Comparison of ENCODE assay signal across 13 cellular contexts in the genomic region with DNA sequence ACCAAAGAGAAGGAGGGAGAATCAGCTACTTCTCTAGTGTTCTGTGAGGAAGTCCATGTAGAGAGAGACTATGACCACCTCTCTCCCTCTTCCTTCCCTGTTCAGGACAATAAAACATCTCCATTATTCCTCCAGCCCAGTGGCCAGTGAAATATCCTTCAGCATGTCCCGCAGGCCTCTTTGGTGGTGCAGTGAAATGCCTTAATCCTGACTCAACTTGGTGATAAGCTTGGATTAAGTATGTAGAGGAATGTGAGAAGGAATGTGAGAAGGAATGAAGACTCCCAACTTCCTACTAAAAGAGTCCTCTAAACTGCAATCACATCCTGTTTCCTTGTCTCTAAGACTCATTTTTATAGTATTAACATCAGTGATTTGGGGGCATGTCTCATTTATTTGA.
DNase-seq lines count a peak whose midpoint lies in the region; FAIRE-seq and TF ChIP-seq lines count a peak whose summit lies in the region.
"Had no signal": no experiment of that assay in that cellular context is flagged by ENCODE, and none has a peak within 500 bp of the region (broad histone marks: within the 10 kb centered on the region; RNA-seq: fewer than 3 reads in every experiment).

No MANE protein-coding gene starts in this region.

- FAIRE-seq in keratinocyte (lab: Jason Lieb, UNC): peak; percentile 79

- no peaks in the 10 kb centered on the region for H3K9me3 Mint-ChIP-seq in brain
- H3K9me3 Mint-ChIP-seq: T-helper 1 cell treated with Interleukin-12 subunit alpha and Interleukin-12 subunit beta and Interleukin-4 antibody, amounts not matched to agents 30 μg/mL and 1 μg/mL, for 36 hours had no signal

- no peaks in the 10 kb centered on the region for H3K36me3 ChIP-seq in keratinocyte (ENCODE audit: control insufficient read depth in 2 of 2, extremely low read depth in 1 of 2, insufficient read depth in 2 of 2, low read length in 2 of 2)
- H3K36me3 ChIP-seq: BLaER1 treated with 17β-estradiol and CSF1 and Interleukin-3, amounts not matched to agents 10 nM and 100 nM; uterus had no signal

- no peaks in the 10 kb centered on the region for H3K27me3 Mint-ChIP-seq in brain

- peak overlapping the region in 2 of 3 experiments; percentile 13 to 35 for H3K4me3 ChIP-seq in keratinocyte (ENCODE audit: control insufficient read depth in 2 of 3, extremely low read depth in 1 of 3, insufficient read depth in 2 of 3, low read depth in 1 of 3, low read length in 3 of 3)
- H3K4me3 ChIP-seq: BLaER1 treated with 17β-estradiol and CSF1 and Interleukin-3, amounts not matched to agents 10 nM and 100 nM; uterus had no signal

- H3K4me1 Mint-ChIP-seq in brain: peaks cover 21% of the 10 kb centered on the region

- in situ Hi-C loops in ACHN (cut with HindIII; ENCODE audit: low pct_ligation_motif_present, low pct_unique_long_range_greater_than_20kb, low sequenced_read_pairs): no loop called here

- H3K4me3 Mint-ChIP-seq in brain: no peak overlapping the region
- H3K4me3 Mint-ChIP-seq: T-helper 1 cell treated with Interleukin-12 subunit alpha and Interleukin-12 subunit beta and Interleukin-4 antibody, amounts not matched to agents 30 μg/mL and 1 μg/mL, for 36 hours had no signal

- H2AFZ ChIP-seq in keratinocyte (ENCODE audit: control insufficient read depth, low read length): peak overlapping the region; percentile 92

- no peak overlapping the region for H3K9ac ChIP-seq in keratinocyte (ENCODE audit: control insufficient read depth, extremely low read depth, insufficient read depth, low read length)
- H3K9ac ChIP-seq: BLaER1 treated with 17β-estradiol and CSF1 and Interleukin-3, amounts not matched to agents 10 nM and 100 nM had no signal

- peaks cover 21% of the 10 kb centered on the region for H3K4me1 ChIP-seq in keratinocyte (ENCODE audit: control insufficient read depth, extremely low read depth, insufficient read depth, low read length)
- H3K4me1 ChIP-seq: uterus had no signal

- peak overlapping the region in 3 of 5 experiments; percentile 14 to 52 (median 18) for H3K27ac Mint-ChIP-seq in brain
- H3K27ac Mint-ChIP-seq: T-helper 1 cell treated with Interleukin-12 subunit alpha and Interleukin-12 subunit beta and Interleukin-4 antibody, amounts not matched to agents 30 μg/mL and 1 μg/mL, for 36 hours had no signal

- DNase-seq in ACHN (peak; percentile 77), HT-29 (ENCODE audit: low spot score) (peak; percentile 3), keratinocyte (ENCODE audit: low read depth, low spot score) (peak; percentile 40), T-helper 1 cell (no peak), NCI-H1436 (lab: John Stamatoyannopoulos, UW) (no peak)
- no peak for DNase-seq in activated naive CD4-positive, alpha-beta T cell treated with anti-CD3 and anti-CD28 coated beads, Interleukin-2, amount 50 U/mL, for 16 hours
- no peak for DNase-seq in activated CD4-positive, alpha-beta T cell treated with anti-CD3 and anti-CD28 coated beads for 48 hours
- DNase-seq: erythroblast, NCI-H2107, uterus had no signal

- H4K20me1 ChIP-seq in keratinocyte (ENCODE audit: control insufficient read depth, extremely low read depth, insufficient read depth, low read length): no peaks in the 10 kb centered on the region
- H4K20me1 ChIP-seq: BLaER1 treated with 17β-estradiol and CSF1 and Interleukin-3, amounts not matched to agents 10 nM and 100 nM had no signal

- dilution Hi-C loops in keratinocyte (cut with MboI; ENCODE audit: extremely low pct_ligation_motif_present, low sequenced_read_pairs): no loop called here

- H3K9me1 ChIP-seq in keratinocyte (ENCODE audit: control insufficient read depth, extremely low read depth, insufficient read depth, low read length): no peaks in the 10 kb centered on the region

- H3K27me3 ChIP-seq in keratinocyte (ENCODE audit: control insufficient read depth, extremely low read depth, insufficient read depth, low read length): no peaks in the 10 kb centered on the region
- H3K27me3 ChIP-seq: BLaER1 treated with 17β-estradiol and CSF1 and Interleukin-3, amounts not matched to agents 10 nM and 100 nM; uterus had no signal

- TF ChIP-seq CTCF in brain (conservative IDR thresholded peaks at IDR 0.05): no peak
- TF ChIP-seq CTCF in keratinocyte (optimal IDR thresholded peaks at IDR 0.05 in 1 of 3, IDR thresholded peaks at IDR 0.05 in 1 of 3, conservative IDR thresholded peaks at IDR 0.05 in 1 of 3; ENCODE audit: extremely low read depth in 1 of 3, insufficient read depth in 2 of 3, low read length in 3 of 3): no peak

- peak overlapping the region; percentile 54 for H3K27ac ChIP-seq in keratinocyte (ENCODE audit: control insufficient read depth, insufficient read depth, low read length)
- H3K27ac ChIP-seq: BLaER1 treated with 17β-estradiol and CSF1 and Interleukin-3, amounts not matched to agents 10 nM and 100 nM; uterus had no signal

- no peaks in the 10 kb centered on the region for H3K79me2 ChIP-seq in keratinocyte (ENCODE audit: control insufficient read depth, insufficient read depth, low read length)

- H3K36me3 Mint-ChIP-seq in brain: no peaks in the 10 kb centered on the region

- no peaks in the 10 kb centered on the region for H3K9me3 ChIP-seq in keratinocyte (ENCODE audit: control insufficient read depth, low read depth, low read length)
- H3K9me3 ChIP-seq: BLaER1 treated with 17β-estradiol and CSF1 and Interleukin-3, amounts not matched to agents 10 nM and 100 nM; uterus had no signal

- H3K4me2 ChIP-seq in keratinocyte (ENCODE audit: control insufficient read depth, extremely low read depth, insufficient read depth, low read depth, low read length): peak overlapping the region; percentile 60

Comparison
In these comparisons a context has a peak if more than half of its experiments do, and no peak if none do; other contexts are left out.
1. DNase-seq: peak in ACHN (single experiment), HT-29 (single experiment) and keratinocyte (single experiment); none in activated naive CD4-positive, alpha-beta T cell treated with anti-CD3 and anti-CD28 coated beads, Interleukin-2, amount 50 U/mL, for 16 hours (single experiment), T-helper 1 cell (0 of 5), NCI-H1436 (single experiment) and activated CD4-positive, alpha-beta T cell treated with anti-CD3 and anti-CD28 coated beads for 48 hours (single experiment).